ENCODE assay signal across 1 cellular context in genomic region chr7:142501434-142501833, GRCh38.
TF ChIP-seq lines count a peak whose summit lies in the region.

No MANE protein-coding gene starts in this region.

TF ChIP-seq in HepG2, 621 proteins besides CTCF, POLR2A, EP300 and RAD21 (continued from another document):
- TF ChIP-seq DBP (CRISPR knock-in tag; IDR thresholded peaks at IDR 0.05; ENCODE audit: not compliant biosample characterization) (no peak), SETDB1 (CRISPR knock-in tag; IDR thresholded peaks at IDR 0.05; ENCODE audit: borderline replicate concordance) (no peak), PLSCR1 (CRISPR knock-in tag; IDR thresholded peaks at IDR 0.05; ENCODE audit: borderline replicate concordance) (no peak), ZBTB4 (CRISPR knock-in tag; IDR thresholded peaks at IDR 0.05; ENCODE audit: borderline replicate concordance) (no peak)
